37 cellular contexts compared by ENCODE assay signal in the genomic region with DNA sequence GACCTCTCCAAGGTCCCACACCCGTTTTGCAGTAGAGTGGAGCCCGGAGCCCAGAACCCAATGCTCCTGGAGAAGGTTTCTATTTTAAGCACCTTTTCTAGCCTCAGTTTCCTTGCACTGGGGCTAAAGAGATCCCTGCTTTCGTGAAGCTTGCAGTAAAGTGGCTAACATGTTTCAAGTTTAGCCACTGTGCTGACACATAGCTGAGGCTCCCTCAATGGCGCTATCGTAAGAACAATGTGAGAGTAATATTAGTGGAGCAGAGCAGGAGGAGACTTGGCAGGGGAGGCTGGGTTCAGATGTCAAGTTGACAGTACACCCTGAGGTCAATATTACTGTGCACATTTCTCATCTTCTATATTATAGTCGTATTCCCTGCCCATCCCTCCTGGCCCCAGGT. TPM values are rescaled to one million over a fixed set of nuclear protein-coding genes. Genes with fewer than 3 reads are reported as not detected.
"Had no signal": no experiment of that assay in that cellular context is flagged by ENCODE, and none has a peak within 500 bp of the region (broad histone marks: within the 10 kb centered on the region; RNA-seq: fewer than 3 reads in every experiment).

No MANE protein-coding gene starts in this region.

- H3K4me1 ChIP-seq: Peyer's patch, SJSA1 had no signal

- ATAC-seq: activated naive CD8-positive, alpha-beta T cell treated with anti-CD3 and anti-CD28 coated beads, Interleukin-2, amount 50 U/mL, for 24 hours; activated T-cell treated with anti-CD3 and anti-CD28 coated beads, Interleukin-2, amount 50 U/mL, for 4 hours; PC-3 had no signal

- H3K4me2 ChIP-seq: KMS-11, SK-N-SH had no signal

- H3K9me3 ChIP-seq: Peyer's patch, SJSA1, SK-N-SH had no signal

- H3K4me3 ChIP-seq: Peyer's patch, SJSA1 had no signal

- H3K4me1 Mint-ChIP-seq: activated B cell treated with CpG ODN at 0.5 μM for 24 hours; activated naive CD4-positive, alpha-beta T cell treated with anti-CD3 and anti-CD28 coated beads, Interleukin-2, amount 10 ng/mL, durations not matched to agents 7 days and 5 days; activated naive CD8-positive, alpha-beta T cell treated with anti-CD3 and anti-CD28 coated beads, Interleukin-2, amount 50 U/mL, for 24 hours had no signal

- H3K9me2 ChIP-seq: SK-N-SH had no signal

- H3K36me3 Mint-ChIP-seq: activated CD4-positive, alpha-beta memory T cell treated with anti-CD3 and anti-CD28 coated beads for 36 hours; activated naive CD4-positive, alpha-beta T cell treated with anti-CD3 and anti-CD28 coated beads, Interleukin-2, amount 10 ng/mL, durations not matched to agents 7 days and 5 days; activated naive CD8-positive, alpha-beta T cell had no signal

- H3K9me3 Mint-ChIP-seq: activated B cell treated with CpG ODN at 0.5 μM for 24 hours; activated CD4-positive, alpha-beta memory T cell treated with anti-CD3 and anti-CD28 coated beads for 36 hours; activated naive CD4-positive, alpha-beta T cell treated with anti-CD3 and anti-CD28 coated beads, Interleukin-2, amount 10 ng/mL, durations not matched to agents 7 days and 5 days; activated naive CD8-positive, alpha-beta T cell treated with anti-CD3 and anti-CD28 coated beads, Interleukin-2, amount 50 U/mL, for 24 hours; activated T-cell treated with anti-CD3 and anti-CD28 coated beads, Interleukin-2, amount 50 U/mL, for 4 hours; activated T-helper 1 cell treated with anti-CD3 and anti-CD28 coated beads, Interleukin-12 subunit alpha, Interleukin-12 subunit beta, Interleukin-2, Interleukin-4 antibody, amounts not matched to agents 30 ng/mL and 10 ng/mL and 1 ng/mL, durations not matched to agents 14 hours and 24 hours and 36 hours; T-helper 1 cell treated with Interleukin-12 subunit alpha and Interleukin-12 subunit beta and Interleukin-4 antibody, amounts not matched to agents 30 μg/mL and 1 μg/mL, for 36 hours had no signal

- H3K27ac ChIP-seq: brain microvascular endothelial cell, KMS-11, Peyer's patch, SJSA1, VCaP had no signal

- H3K27me3 Mint-ChIP-seq: activated B cell treated with CpG ODN at 0.5 μM for 24 hours; activated CD4-positive, alpha-beta memory T cell treated with anti-CD3 and anti-CD28 coated beads for 36 hours had no signal

- H3K36me3 ChIP-seq: brain microvascular endothelial cell, Peyer's patch, SJSA1 had no signal

- H3K4me3 Mint-ChIP-seq: activated B cell treated with CpG ODN at 0.5 μM for 24 hours; activated CD4-positive, alpha-beta memory T cell treated with anti-CD3 and anti-CD28 coated beads for 36 hours; activated naive CD4-positive, alpha-beta T cell treated with anti-CD3 and anti-CD28 coated beads, Interleukin-2, amount 10 ng/mL, durations not matched to agents 7 days and 5 days; activated naive CD8-positive, alpha-beta T cell; activated naive CD8-positive, alpha-beta T cell treated with anti-CD3 and anti-CD28 coated beads, Interleukin-2, amount 50 U/mL, for 24 hours; activated T-cell treated with anti-CD3 and anti-CD28 coated beads, Interleukin-2, amount 50 U/mL, for 4 hours; activated T-helper 1 cell treated with anti-CD3 and anti-CD28 coated beads, Interleukin-12 subunit alpha, Interleukin-12 subunit beta, Interleukin-2, Interleukin-4 antibody, amounts not matched to agents 30 ng/mL and 10 ng/mL and 1 ng/mL, durations not matched to agents 14 hours and 24 hours and 36 hours; T-helper 1 cell treated with Interleukin-12 subunit alpha and Interleukin-12 subunit beta and Interleukin-4 antibody, amounts not matched to agents 30 μg/mL and 1 μg/mL, for 36 hours had no signal

- H3K27me3 ChIP-seq: brain microvascular endothelial cell, Peyer's patch had no signal

- H3K27ac Mint-ChIP-seq: activated B cell treated with CpG ODN at 0.5 μM for 24 hours; activated CD4-positive, alpha-beta memory T cell treated with anti-CD3 and anti-CD28 coated beads for 36 hours; activated naive CD4-positive, alpha-beta T cell treated with anti-CD3 and anti-CD28 coated beads, Interleukin-2, amount 10 ng/mL, durations not matched to agents 7 days and 5 days; activated naive CD8-positive, alpha-beta T cell; activated naive CD8-positive, alpha-beta T cell treated with anti-CD3 and anti-CD28 coated beads, Interleukin-2, amount 50 U/mL, for 24 hours; activated T-helper 1 cell treated with anti-CD3 and anti-CD28 coated beads, Interleukin-12 subunit alpha, Interleukin-12 subunit beta, Interleukin-2, Interleukin-4 antibody, amounts not matched to agents 30 ng/mL and 10 ng/mL and 1 ng/mL, durations not matched to agents 14 hours and 24 hours and 36 hours; T-helper 1 cell treated with Interleukin-12 subunit alpha and Interleukin-12 subunit beta and Interleukin-4 antibody, amounts not matched to agents 30 μg/mL and 1 μg/mL, for 36 hours had no signal

- DNase-seq: activated B cell treated with CpG ODN at 0.5 μM for 24 hours; activated CD4-positive, alpha-beta memory T cell treated with anti-CD3 and anti-CD28 coated beads for 36 hours; activated CD4-positive, alpha-beta T cell treated with anti-CD3 and anti-CD28 coated beads for 4 hours; activated CD4-positive, alpha-beta T cell treated with anti-CD3 and anti-CD28 coated beads, Interleukin-2, amount 50 U/mL, for 1 hour; activated CD4-positive, CD25-positive, alpha-beta regulatory T cell treated with anti-CD3 and anti-CD28 coated beads, Interleukin-2, amount 50 U/mL, for 72 hours; activated CD8-positive, alpha-beta memory T cell treated with anti-CD3 and anti-CD28 coated beads, Interleukin-2, amount 50 U/mL, for 4 hours; activated effector memory CD4-positive, alpha-beta T cell treated with Interleukin-2 at 50 U/mL for 16 hours; activated naive CD4-positive, alpha-beta T cell treated with anti-CD3 and anti-CD28 coated beads, Interleukin-2, amount 10 ng/mL, durations not matched to agents 7 days and 5 days; activated naive CD8-positive, alpha-beta T cell treated with anti-CD3 and anti-CD28 coated beads, Interleukin-2, amount 50 U/mL, for 24 hours; activated T-cell treated with anti-CD3 and anti-CD28 coated beads for 4 hours; activated T-cell treated with anti-CD3 and anti-CD28 coated beads, Interleukin-2, amount 50 U/mL, for 4 hours; aorta; brain microvascular endothelial cell; central memory CD4-positive, alpha-beta T cell; MM.1S; MV-4-11; NCI-H1092; NCI-H1436 treated with DMSO at 0.1 percent for 48 hours; NCI-H187 treated with DMSO at 0.1 percent for 48 hours; NCI-H2081 treated with DMSO at 0.1 percent for 48 hours; NCI-H2171; NCI-H510A; NCI-H526; NCI-H748 treated with DMSO at 0.1 percent for 48 hours; NK-92 treated with Interleukin-12 subunit alpha and Interleukin-12 subunit beta, amount 100 ng/mL, for 24 hours; PC-3; Peyer's patch; RPMI8226; SHP77 treated with DMSO at 0.1 percent for 48 hours; SK-N-SH had no signal

RNA-seq across cellular contexts. Expression of gene CTXN3, which starts 7.9 kb away (rescaled TPM):
- total RNA-seq: activated B cell treated with CpG ODN at 0.5 μM for 24 hours; activated CD4-positive, alpha-beta memory T cell treated with anti-CD3 and anti-CD28 coated beads for 36 hours; activated T-cell treated with anti-CD3 and anti-CD28 coated beads, Interleukin-2, amount 50 U/mL, for 4 hours; activated T-helper 1 cell treated with anti-CD3 and anti-CD28 coated beads, Interleukin-12 subunit alpha, Interleukin-12 subunit beta, Interleukin-2, Interleukin-4 antibody, amounts not matched to agents 30 ng/mL and 10 ng/mL and 1 ng/mL, durations not matched to agents 14 hours and 24 hours and 36 hours; aorta; LHCN-M2; PC-3; Peyer's patch; SJSA1 had no signal
- polyA plus RNA-seq: aorta, SK-N-SH had no signal

RNA-seq across cellular contexts. Expression of gene CCDC192, which starts 46.4 kb away (rescaled TPM):
- total RNA-seq: activated B cell treated with CpG ODN at 0.5 μM for 24 hours; activated CD4-positive, alpha-beta memory T cell treated with anti-CD3 and anti-CD28 coated beads for 36 hours; activated T-cell treated with anti-CD3 and anti-CD28 coated beads, Interleukin-2, amount 50 U/mL, for 4 hours; activated T-helper 1 cell treated with anti-CD3 and anti-CD28 coated beads, Interleukin-12 subunit alpha, Interleukin-12 subunit beta, Interleukin-2, Interleukin-4 antibody, amounts not matched to agents 30 ng/mL and 10 ng/mL and 1 ng/mL, durations not matched to agents 14 hours and 24 hours and 36 hours; aorta; LHCN-M2; PC-3; Peyer's patch; SJSA1 had no signal
- polyA plus RNA-seq: aorta, SK-N-SH had no signal
